ENCODE assay signal across 1 cellular context in genomic region chr1:100249537-100250257, GRCh38.
TF ChIP-seq lines count a peak whose summit lies in the region.

Gene DBT, minus strand, starts transcription at chr1:100249834. Its CDS starts 14 bp downstream, at chr1:100249820.

TF ChIP-seq in neural cell, 6 proteins besides CTCF, POLR2A, EP300 and RAD21 (continued from another document):
- peak; percentile 90 for TF ChIP-seq REST (IDR thresholded peaks at IDR 0.05; ENCODE audit: borderline replicate concordance)
